In the genomic region with DNA sequence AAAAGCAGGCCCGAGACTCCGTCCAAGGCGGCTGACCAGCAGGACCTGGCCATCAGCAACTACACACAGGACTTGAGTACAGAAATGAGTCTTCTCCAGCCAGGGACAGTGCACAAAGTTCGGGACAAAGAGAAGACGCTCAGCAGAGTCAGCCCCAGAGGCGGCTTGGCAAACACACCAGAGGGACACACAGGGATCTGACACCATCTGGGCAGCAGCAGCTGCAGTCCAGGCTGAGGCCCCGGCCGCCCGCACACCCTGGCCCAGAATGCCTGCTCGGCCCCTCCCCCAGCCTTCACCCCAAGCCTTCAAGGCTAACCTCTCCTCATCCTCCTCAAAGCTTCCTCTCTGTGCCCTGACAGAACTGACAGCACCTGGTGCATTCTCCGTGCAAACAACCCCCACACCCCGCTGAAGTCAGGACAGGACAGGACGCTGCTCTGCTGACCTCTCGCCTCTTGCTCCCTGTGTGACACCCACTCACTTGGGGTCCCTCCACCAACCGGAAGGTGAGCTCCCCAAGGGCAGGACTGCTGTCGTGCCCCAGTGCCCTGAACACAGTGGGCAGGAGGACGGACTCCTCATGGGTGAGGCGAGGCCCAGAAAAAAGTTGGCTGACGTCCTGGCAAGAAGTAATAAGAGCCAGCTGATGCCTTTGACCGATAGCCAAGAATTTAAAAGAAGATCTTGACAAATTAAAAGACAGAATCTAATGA, we compare ENCODE assay signal across 11 cellular contexts.
DNase-seq lines count a peak whose midpoint lies in the region; ATAC-seq and TF ChIP-seq lines count a peak whose summit lies in the region.
"Had no signal": no experiment of that assay in that cellular context is flagged by ENCODE, and none has a peak within 500 bp of the region (broad histone marks: within the 10 kb centered on the region; RNA-seq: fewer than 3 reads in every experiment).

No MANE protein-coding gene starts in this region.

- peaks cover 13 to 16% of the 10 kb centered on the region in 2 donors for H3K4me1 ChIP-seq in duodenal mucosa (ENCODE audit: control insufficient read depth in 1 of 2, insufficient read depth in 2 of 2, low read length in 2 of 2)
- H3K4me1 ChIP-seq in mesodermal cell (ENCODE audit: control insufficient read depth, insufficient read depth, low read length, poor library complexity, severe bottlenecking) = peaks cover 26% of the 10 kb centered on the region
- H3K4me1 ChIP-seq in tibial artery = peaks cover 12 to 34% (median 28%) of the 10 kb centered on the region in 4 donors
- H3K4me1 ChIP-seq in Caco-2 = 0 out of 2 replicates have a peak, but pooled peaks cover 3% of the 10 kb centered on the region

- no peak overlapping the region for H3K4me3 ChIP-seq in duodenal mucosa (ENCODE audit: low read depth in 1 of 2, low read length in 2 of 2)
- H3K4me3 ChIP-seq in mesodermal cell (ENCODE audit: extremely low read depth, insufficient read depth, low read length, poor library complexity, severe bottlenecking) = no peak overlapping the region
- H3K4me3 ChIP-seq in tibial artery = peak overlapping the region in 1 of 2 donors; percentile 6
- H3K4me3 ChIP-seq in Caco-2 (ENCODE audit: low read depth, low read length) = no peak overlapping the region

- H3K36me3 ChIP-seq in duodenal mucosa (ENCODE audit: control insufficient read depth in 1 of 2, insufficient read depth in 2 of 2, low read length in 2 of 2) (no peaks in the 10 kb centered on the region), mesodermal cell (ENCODE audit: control insufficient read depth, insufficient read depth, low read length) (peaks cover 9% of the 10 kb centered on the region), tibial artery (no peaks in the 10 kb centered on the region), Caco-2 (ENCODE audit: control insufficient read depth, insufficient read depth, low read length) (no peaks in the 10 kb centered on the region)

- no peaks in the 10 kb centered on the region for H3K27me3 ChIP-seq in duodenal mucosa (ENCODE audit: control insufficient read depth in 1 of 2, insufficient read depth in 2 of 2, low read length in 2 of 2)
- no peaks in the 10 kb centered on the region for H3K27me3 ChIP-seq in tibial artery
- H3K27me3 ChIP-seq in Caco-2 (replicated peaks; ENCODE audit: control insufficient read depth, insufficient read depth, low read length) = no peaks in the 10 kb centered on the region

- no peaks in the 10 kb centered on the region for H3K36me3 Mint-ChIP-seq in Caco-2 (ENCODE audit: insufficient read depth, unreplicated experiment)
- H3K36me3 Mint-ChIP-seq in effector memory CD8-positive, alpha-beta T cell (ENCODE audit: insufficient read depth) = peaks cover 3% of the 10 kb centered on the region

- H3K9me3 Mint-ChIP-seq in Caco-2 (ENCODE audit: unreplicated experiment) = no peaks in the 10 kb centered on the region
- H3K9me3 Mint-ChIP-seq in effector memory CD8-positive, alpha-beta T cell = no peaks in the 10 kb centered on the region
- peaks cover 0 to 5% of the 10 kb centered on the region in 2 donors for H3K9me3 Mint-ChIP-seq in stimulated activated naive CD8-positive, alpha-beta T cell treated with anti-CD3 and anti-CD28 coated beads, Interleukin-15, amount 100 ng/mL, for 72 hours
- H3K9me3 Mint-ChIP-seq: stimulated activated naive CD8-positive, alpha-beta T cell treated with anti-CD3 and anti-CD28 coated beads, Interleukin-15, Interleukin-2, amounts not matched to agents 100 ng/mL and 50 ng/mL, for 24 hours had no signal

- H3K4me3 Mint-ChIP-seq in Caco-2 (ENCODE audit: unreplicated experiment) = no peak overlapping the region
- no peak overlapping the region for H3K4me3 Mint-ChIP-seq in effector memory CD8-positive, alpha-beta T cell
- no peak overlapping the region for H3K4me3 Mint-ChIP-seq in stimulated activated naive CD8-positive, alpha-beta T cell treated with anti-CD3 and anti-CD28 coated beads, Interleukin-15, amount 100 ng/mL, for 72 hours
- H3K4me3 Mint-ChIP-seq: memory B cell; stimulated activated naive CD8-positive, alpha-beta T cell treated with anti-CD3 and anti-CD28 coated beads, Interleukin-15, Interleukin-2, amounts not matched to agents 100 ng/mL and 50 ng/mL, for 24 hours had no signal

- H3K27me3 Mint-ChIP-seq in Caco-2 (ENCODE audit: insufficient read depth, unreplicated experiment) = no peaks in the 10 kb centered on the region
- H3K27me3 Mint-ChIP-seq in effector memory CD8-positive, alpha-beta T cell = no peaks in the 10 kb centered on the region
- no peaks in the 10 kb centered on the region for H3K27me3 Mint-ChIP-seq in stimulated activated naive CD8-positive, alpha-beta T cell treated with anti-CD3 and anti-CD28 coated beads, Interleukin-15, amount 100 ng/mL, for 72 hours
- H3K27me3 Mint-ChIP-seq: memory B cell; stimulated activated naive CD8-positive, alpha-beta T cell treated with anti-CD3 and anti-CD28 coated beads, Interleukin-15, Interleukin-2, amounts not matched to agents 100 ng/mL and 50 ng/mL, for 24 hours had no signal

- intact Hi-C loops in tibial artery (cut with DNase I; ENCODE audit: low total_unique reads) = no loop called here
- intact Hi-C loops in Caco-2 (cut with micrococcal nuclease; ENCODE audit: unreplicated experiment) = no loop called here

- TF ChIP-seq CTCF in tibial artery (IDR thresholded peaks at IDR 0.05) = no peak
- TF ChIP-seq CTCF in Caco-2 (IDR thresholded peaks at IDR 0.05; ENCODE audit: insufficient read depth in 1 of 2, low read depth in 1 of 2, low read length in 1 of 2, severe bottlenecking in 1 of 2, unreplicated experiment in 1 of 2) = no peak

- no peak overlapping the region for H3K27ac Mint-ChIP-seq in Caco-2 (ENCODE audit: unreplicated experiment)
- H3K27ac Mint-ChIP-seq in effector memory CD8-positive, alpha-beta T cell = no peak overlapping the region
- no peak overlapping the region for H3K27ac Mint-ChIP-seq in stimulated activated naive CD8-positive, alpha-beta T cell treated with anti-CD3 and anti-CD28 coated beads, Interleukin-15, amount 100 ng/mL, for 72 hours
- H3K27ac Mint-ChIP-seq: memory B cell; stimulated activated naive CD8-positive, alpha-beta T cell treated with anti-CD3 and anti-CD28 coated beads, Interleukin-15, Interleukin-2, amounts not matched to agents 100 ng/mL and 50 ng/mL, for 24 hours had no signal

- CTCF ChIA-PET in Caco-2 (lab: Charles Lee) = no interaction called here

- peak overlapping the region; percentile 25 to 26 for H3K9ac ChIP-seq in duodenal mucosa (ENCODE audit: low read depth in 1 of 2, low read length in 2 of 2)

- no peaks in the 10 kb centered on the region for H3K4me1 Mint-ChIP-seq in Caco-2 (ENCODE audit: low read depth, unreplicated experiment)
- H3K4me1 Mint-ChIP-seq in effector memory CD8-positive, alpha-beta T cell (ENCODE audit: low read depth in 2 of 2) = peaks cover 11 to 16% of the 10 kb centered on the region in 2 donors
- H3K4me1 Mint-ChIP-seq in stimulated activated naive CD8-positive, alpha-beta T cell treated with anti-CD3 and anti-CD28 coated beads, Interleukin-15, amount 100 ng/mL, for 72 hours = peaks cover 17% of the 10 kb centered on the region

- H3K27ac ChIP-seq in duodenal mucosa (ENCODE audit: low read depth, low read length) = peak overlapping the region; percentile 74
- H3K27ac ChIP-seq in mesodermal cell (ENCODE audit: low read depth, low read length, severe bottlenecking) = peak overlapping the region; percentile 41
- peak overlapping the region; percentile 69 to 76 for H3K27ac ChIP-seq in tibial artery
- H3K27ac ChIP-seq: HL-60 had no signal

- POLR2A ChIA-PET in Caco-2 (lab: Charles Lee) = no interaction called here

- DNase-seq in NCI-H446 treated with DMSO at 0.1 percent for 48 hours (lab: John Stamatoyannopoulos, UW) (peak; percentile 67), tibial artery (peak; percentile 53 to 80), SIG-M5 (lab: John Stamatoyannopoulos, UW) (no peak), Caco-2 (no peak)
- DNase-seq in effector memory CD8-positive, alpha-beta T cell = no peak
- DNase-seq in stimulated activated naive CD8-positive, alpha-beta T cell treated with anti-CD3 and anti-CD28 coated beads, Interleukin-15, amount 100 ng/mL, for 72 hours = no peak

- no peak for ATAC-seq in effector memory CD8-positive, alpha-beta T cell (replicated peaks)
- ATAC-seq in stimulated activated naive CD8-positive, alpha-beta T cell treated with anti-CD3 and anti-CD28 coated beads, Interleukin-15, amount 100 ng/mL, for 72 hours = no peak

- no TSS peak for BruUV-seq in Caco-2 (replicated peaks; lab: Mats Ljungman, UMichigan)

- H3K9me3 ChIP-seq in duodenal mucosa (ENCODE audit: control insufficient read depth in 1 of 2, low read length in 2 of 2) (no peaks in the 10 kb centered on the region), mesodermal cell (ENCODE audit: control insufficient read depth, low read length) (no peaks in the 10 kb centered on the region), tibial artery (no peaks in the 10 kb centered on the region), Caco-2 (no peaks in the 10 kb centered on the region)

- 86 to 93% methylated on average over 17 to 20 of the region's 20 CpGs for WGBS in mesodermal cell (ENCODE audit: insufficient coverage in 2 of 2), 2 experiments

Comparison
In these comparisons a context has a peak if more than half of its experiments do, and no peak if none do; other contexts are left out.
1. DNase-seq: peak in NCI-H446 treated with DMSO at 0.1 percent for 48 hours (single experiment) and tibial artery (2 of 2); none in SIG-M5 (single experiment), Caco-2 (0 of 2), effector memory CD8-positive, alpha-beta T cell (0 of 3) and stimulated activated naive CD8-positive, alpha-beta T cell treated with anti-CD3 and anti-CD28 coated beads, Interleukin-15, amount 100 ng/mL, for 72 hours (0 of 2).
2. Peak in every context shown above with its lines, with median percentiles within 50 percentile points of each other: H3K27ac ChIP-seq.